Comparison of ENCODE assay signal across 16 cellular contexts in genomic region chr3:4853749-4854140, GRCh38.
DNase-seq lines count a peak whose midpoint lies in the region; ATAC-seq, FAIRE-seq and TF ChIP-seq lines count a peak whose summit lies in the region.
"Had no signal": no experiment of that assay in that cellular context is flagged by ENCODE, and none has a peak within 500 bp of the region (broad histone marks: within the 10 kb centered on the region; RNA-seq: fewer than 3 reads in every experiment).

No MANE protein-coding gene starts in this region.

- H3K4me3 ChIP-seq in H1 (ENCODE audit: extremely low read depth in 1 of 4, insufficient read depth in 2 of 4, low read depth in 3 of 4, low read length in 4 of 4) (no peak overlapping the region), smooth muscle cell (no peak overlapping the region), colonic mucosa (no peak overlapping the region), mesendoderm (ENCODE audit: low read length) (no peak overlapping the region)
- H3K4me3 ChIP-seq: right atrium auricular region, SJCRH30 had no signal

- H3K4ac ChIP-seq in H1 (replicated peaks; ENCODE audit: insufficient read length, low read depth, low read length) (no peak overlapping the region), mesendoderm (ENCODE audit: low read depth, low read length) (no peak overlapping the region)

- no peak overlapping the region for H4K91ac ChIP-seq in H1 (replicated peaks; ENCODE audit: insufficient read length, low read length)

- intact Hi-C loops in activated CD4-positive, alpha-beta T cell treated with anti-CD3 and anti-CD28 coated beads for 36 hours (cut with DNase I, micrococcal nuclease) = loop anchor here (5.0 kb wide), 2 partner anchors 131 to 269 kb away; partner anchors contain the start of gene ARL8B (in 1 of the 2)
- intact Hi-C loops in colonic mucosa (cut with DNase I) = no loop called here

- no peak for FAIRE-seq in H1 (lab: Jason Lieb, UNC)
- FAIRE-seq: A204.1, endometrium, GM12892 had no signal

- H2BK12ac ChIP-seq in H1 (ENCODE audit: low read depth, low read length) = no peak overlapping the region

- H3K36me3 Mint-ChIP-seq in activated CD4-positive, alpha-beta T cell treated with anti-CD3 and anti-CD28 coated beads for 36 hours (ENCODE audit: low read depth) = peaks cover 23% of the 10 kb centered on the region
- peaks cover 11% of the 10 kb centered on the region for H3K36me3 Mint-ChIP-seq in T-cell

- 0 out of 2 replicates have a peak overlapping the region, but pooled peaks have one; percentile 50 for H2AFZ ChIP-seq in H1 (ENCODE audit: low read length)
- no peak overlapping the region for H2AFZ ChIP-seq in smooth muscle cell (ENCODE audit: low read depth)

- peak overlapping the region; percentile 93 for H3K27ac Mint-ChIP-seq in activated CD4-positive, alpha-beta T cell treated with anti-CD3 and anti-CD28 coated beads for 36 hours
- peak overlapping the region; percentile 68 to 83 for H3K27ac Mint-ChIP-seq in T-cell

- no peak overlapping the region for H2BK15ac ChIP-seq in H1 (ENCODE audit: low read length)
- no peak overlapping the region for H2BK15ac ChIP-seq in mesendoderm (replicated peaks; ENCODE audit: low read depth)

- H3K79me1 ChIP-seq in H1 (ENCODE audit: low read depth, low read length) = no peaks in the 10 kb centered on the region
- H3K79me1 ChIP-seq in mesendoderm (ENCODE audit: low read length) = no peaks in the 10 kb centered on the region

- H3K18ac ChIP-seq in H1 (ENCODE audit: extremely low read depth, low read length) = no peak overlapping the region
- no peak overlapping the region for H3K18ac ChIP-seq in mesendoderm (ENCODE audit: low read length)

- H3K36me3 ChIP-seq in H1 (ENCODE audit: control insufficient read depth in 2 of 4, insufficient read depth in 4 of 4, low read length in 3 of 4) (no peaks in the 10 kb centered on the region), smooth muscle cell (ENCODE audit: low read depth) (no peaks in the 10 kb centered on the region), colonic mucosa (no peaks in the 10 kb centered on the region), mesendoderm (ENCODE audit: control insufficient read depth, insufficient read depth, low read length) (no peaks in the 10 kb centered on the region)
- H3K36me3 ChIP-seq: right atrium auricular region, SJCRH30 had no signal

- no peak overlapping the region for H4K5ac ChIP-seq in H1 (ENCODE audit: insufficient read length, low read depth, low read length)
- H4K5ac ChIP-seq in mesendoderm (ENCODE audit: low read length) = no peak overlapping the region

- H3K4me1 ChIP-seq in H1 (replicated peaks in 1 of 4; ENCODE audit: control insufficient read depth in 3 of 4, insufficient read depth in 4 of 4, low read length in 3 of 4) = no peaks in the 10 kb centered on the region
- H3K4me1 ChIP-seq in smooth muscle cell (ENCODE audit: low read depth) = no peaks in the 10 kb centered on the region
- H3K4me1 ChIP-seq in colonic mucosa = no peaks in the 10 kb centered on the region
- no peaks in the 10 kb centered on the region for H3K4me1 ChIP-seq in mesendoderm (ENCODE audit: control insufficient read depth, low read depth, low read length)

- DNase-seq in activated CD4-positive, alpha-beta T cell treated with anti-CD3 and anti-CD28 coated beads for 36 hours = no peak
- DNase-seq in activated CD4-positive, alpha-beta T cell treated with anti-CD3 and anti-CD28 coated beads, Interleukin-2, amount 50 U/mL, for 4 hours = no peak
- DNase-seq in T-cell (no peak), H1 (ENCODE audit: low read depth in 1 of 2, low spot score in 2 of 2) (no peak), smooth muscle cell (lab: John Stamatoyannopoulos, UW; ENCODE audit: unreplicated experiment) (no peak), colonic mucosa (no peak), mesendoderm (no peak)
- DNase-seq: GDM1, NCI-H1694, NCI-H510A had no signal

- H4K8ac ChIP-seq in H1 (ENCODE audit: extremely low read depth, insufficient read depth, low read length) (no peak overlapping the region), mesendoderm (ENCODE audit: low read depth, low read length) (no peak overlapping the region)

- H4K20me1 ChIP-seq in H1 (replicated peaks in 1 of 2; ENCODE audit: control insufficient read depth in 1 of 2, insufficient read depth in 2 of 2, low read length in 2 of 2) (no peaks in the 10 kb centered on the region), smooth muscle cell (ENCODE audit: low read depth) (no peaks in the 10 kb centered on the region)

- H3F3A ChIP-seq in smooth muscle cell (ENCODE audit: low read depth) = no peaks in the 10 kb centered on the region

- TF ChIP-seq CTCF in H1 (IDR thresholded peaks at IDR 0.05; ENCODE audit: control extremely low read depth in 1 of 3, insufficient read depth in 1 of 3, low read depth in 1 of 3, low read length in 3 of 3) = no peak
- TF ChIP-seq CTCF in smooth muscle cell (IDR thresholded peaks at IDR 0.05; ENCODE audit: borderline replicate concordance, insufficient read depth, poor library complexity, severe bottlenecking) = no peak
- no peak for TF ChIP-seq CTCF in colonic mucosa (IDR thresholded peaks at IDR 0.05)

- no peak overlapping the region for H3K4me2 ChIP-seq in H1 (ENCODE audit: insufficient read depth in 1 of 2, low read depth in 2 of 2, low read length in 2 of 2)
- H3K4me2 ChIP-seq in smooth muscle cell = no peak overlapping the region
- no peak overlapping the region for H3K4me2 ChIP-seq in mesendoderm (ENCODE audit: low read length)

- H3K23ac ChIP-seq in H1 (ENCODE audit: insufficient read length) = no peak overlapping the region
- no peak overlapping the region for H3K23ac ChIP-seq in mesendoderm (ENCODE audit: low read length)

- H3K56ac ChIP-seq in H1 (replicated peaks; ENCODE audit: insufficient read length, low read depth, low read length) (no peak overlapping the region), mesendoderm (ENCODE audit: low read length) (no peak overlapping the region)

- H3K23me2 ChIP-seq in H1 (ENCODE audit: low read depth, low read length) = no peaks in the 10 kb centered on the region

- POLR2A ChIA-PET in activated CD4-positive, alpha-beta T cell treated with anti-CD3 and anti-CD28 coated beads for 36 hours (lab: Charles Lee) = interaction anchor here (0.6 kb wide), 1 partner anchor 132 kb away, joined by 6 read pairs; no protein-coding TSS in a partner anchor
- POLR2A ChIA-PET in T-cell (lab: Charles Lee) = no interaction called here
- POLR2A ChIA-PET in H1 (lab: Charles Lee; ENCODE audit: partially characterized antibody) = no interaction called here

- H3K79me2 ChIP-seq in H1 (ENCODE audit: control insufficient read depth in 1 of 2, insufficient read depth in 2 of 2, low read length in 2 of 2) = no peaks in the 10 kb centered on the region
- no peaks in the 10 kb centered on the region for H3K79me2 ChIP-seq in smooth muscle cell (ENCODE audit: low read depth)
- no peaks in the 10 kb centered on the region for H3K79me2 ChIP-seq in mesendoderm (ENCODE audit: control insufficient read depth, insufficient read depth, low read length)

- TF ChIP-seq POLR2A in H1 (IDR thresholded peaks at IDR 0.05; ENCODE audit: control extremely low read depth in 1 of 2, low read depth in 2 of 2, low read length in 2 of 2) = no peak

- CTCF ChIA-PET in activated CD4-positive, alpha-beta T cell treated with anti-CD3 and anti-CD28 coated beads for 36 hours (lab: Charles Lee) = interaction anchor here (1.1 kb wide), 1 partner anchor 9 kb away, joined by 3 read pairs; no protein-coding TSS in a partner anchor
- CTCF ChIA-PET in T-cell (lab: Charles Lee) (interaction anchor here in 1 of 2 donors (0.6 kb wide), 1 partner anchor 133 kb away, joined by 7 read pairs; no protein-coding TSS in a partner anchor), H1 (lab: Charles Lee; ENCODE audit: partially characterized antibody) (no interaction called here)

- H3K27me3 ChIP-seq in H1 (replicated peaks in 1 of 4; ENCODE audit: control insufficient read depth in 3 of 4, extremely low read depth in 1 of 4, insufficient read depth in 3 of 4, low read length in 3 of 4) (no peaks in the 10 kb centered on the region), smooth muscle cell (ENCODE audit: low read depth) (no peaks in the 10 kb centered on the region), colonic mucosa (no peaks in the 10 kb centered on the region), mesendoderm (ENCODE audit: insufficient read depth, low read length, poor library complexity) (no peaks in the 10 kb centered on the region)
- H3K27me3 ChIP-seq: right atrium auricular region, SJCRH30 had no signal

- H3K27me3 Mint-ChIP-seq in activated CD4-positive, alpha-beta T cell treated with anti-CD3 and anti-CD28 coated beads for 36 hours = no peaks in the 10 kb centered on the region
- H3K27me3 Mint-ChIP-seq in T-cell = no peaks in the 10 kb centered on the region

- no peak for ATAC-seq in activated CD4-positive, alpha-beta T cell treated with anti-CD3 and anti-CD28 coated beads for 36 hours
- ATAC-seq in T-cell (replicated peaks in 1 of 4) (no peak), GM18502 (IDR thresholded peaks at IDR 0.05; ENCODE audit: poor library complexity, unreplicated experiment) (no peak)

- H2BK120ac ChIP-seq in H1 (replicated peaks; ENCODE audit: low read depth, low read length) (no peak overlapping the region), mesendoderm (ENCODE audit: low read depth, low read length) (no peak overlapping the region)

- H2BK5ac ChIP-seq in H1 (ENCODE audit: low read depth, low read length) = no peak overlapping the region
- no peak overlapping the region for H2BK5ac ChIP-seq in mesendoderm (ENCODE audit: low read length)

- no peak overlapping the region for H3K27ac ChIP-seq in H1 (ENCODE audit: low read depth, low read length)
- H3K27ac ChIP-seq in smooth muscle cell (ENCODE audit: low read depth) = peak overlapping the region; percentile 56
- H3K27ac ChIP-seq in colonic mucosa = no peak overlapping the region
- H3K27ac ChIP-seq in mesendoderm (ENCODE audit: low read depth, low read length) = no peak overlapping the region
- H3K27ac ChIP-seq: right atrium auricular region, SJCRH30 had no signal

- H2AK5ac ChIP-seq in H1 (ENCODE audit: low read depth, low read length) (no peak overlapping the region), mesendoderm (ENCODE audit: low read length) (no peak overlapping the region)

- no peak for TF ChIP-seq RAD21 in H1 (IDR thresholded peaks at IDR 0.05 in 1 of 2, conservative IDR thresholded peaks at IDR 0.05 in 1 of 2; ENCODE audit: low read depth in 2 of 2, low read length in 2 of 2)

- H2BK20ac ChIP-seq in H1 (ENCODE audit: low read length) = no peak overlapping the region

- peak overlapping the region; percentile 45 for H3K4me3 Mint-ChIP-seq in activated CD4-positive, alpha-beta T cell treated with anti-CD3 and anti-CD28 coated beads for 36 hours
- H3K4me3 Mint-ChIP-seq in T-cell = peak overlapping the region in 1 of 3 donors; percentile 5

- H3K4me1 Mint-ChIP-seq in activated CD4-positive, alpha-beta T cell treated with anti-CD3 and anti-CD28 coated beads for 36 hours = peaks cover 72% of the 10 kb centered on the region
- peaks cover 60 to 70% (median 67%) of the 10 kb centered on the region in 3 donors for H3K4me1 Mint-ChIP-seq in T-cell

- H3K14ac ChIP-seq in H1 (ENCODE audit: insufficient read length) = no peak overlapping the region

- no peak overlapping the region for H3K9ac ChIP-seq in H1 (replicated peaks in 1 of 4; ENCODE audit: extremely low read depth in 1 of 4, low read depth in 3 of 4, low read length in 3 of 4)
- H3K9ac ChIP-seq in smooth muscle cell (ENCODE audit: low read depth) = peak overlapping the region; percentile 27
- no peak overlapping the region for H3K9ac ChIP-seq in colonic mucosa (ENCODE audit: low read depth in 2 of 2, low read length in 2 of 2)
- H3K9ac ChIP-seq in mesendoderm (ENCODE audit: low read length) = no peak overlapping the region

- TF ChIP-seq EP300 in H1 (IDR thresholded peaks at IDR 0.05; ENCODE audit: borderline replicate concordance in 1 of 2, low read depth in 2 of 2, low read length in 2 of 2) = no peak

- H3K9me3 Mint-ChIP-seq in activated CD4-positive, alpha-beta T cell treated with anti-CD3 and anti-CD28 coated beads for 36 hours (ENCODE audit: low read depth) = peaks cover 4% of the 10 kb centered on the region
- H3K9me3 Mint-ChIP-seq in T-cell = no peaks in the 10 kb centered on the region

- H3K9me3 ChIP-seq in H1 (ENCODE audit: insufficient read depth in 2 of 2, low read depth in 1 of 2, low read length in 1 of 2) (no peaks in the 10 kb centered on the region), smooth muscle cell (replicated peaks; ENCODE audit: low read depth) (no peaks in the 10 kb centered on the region), colonic mucosa (no peaks in the 10 kb centered on the region)
- H3K9me3 ChIP-seq: right atrium auricular region, SJCRH30 had no signal
